1 cellular context compared by ENCODE assay signal in genomic region chr1:179017383-179018326, GRCh38.
A peak's percentile ranks its signal among the peaks of the same experiment; 100 is the strongest.
TF ChIP-seq lines count a peak whose summit lies in the region.

No MANE protein-coding gene starts in this region.

TF ChIP-seq in A549, 52 proteins besides CTCF, POLR2A, EP300 and RAD21:
- 0 out of 2 replicates have a peak, but pooled peaks have one; percentile 15 for TF ChIP-seq FOSL2 (IDR thresholded peaks at IDR 0.05)
- peak; percentile 57 for TF ChIP-seq FOSL2 (CRISPR knock-in tag; IDR thresholded peaks at IDR 0.05)
- no peak for TF ChIP-seq E2F6 (IDR thresholded peaks at IDR 0.05; ENCODE audit: borderline replicate concordance, low read depth)
- TF ChIP-seq MAX (IDR thresholded peaks at IDR 0.05), result peak; percentile 43; the same call in 1 of the 2 replicates
